Comparison of ENCODE assay signal across 32 cellular contexts in genomic region chr3:49533031-49533430, GRCh38.
"Had no signal": no experiment of that assay in that cellular context is flagged by ENCODE, and none has a peak within 500 bp of the region (broad histone marks: within the 10 kb centered on the region; RNA-seq: fewer than 3 reads in every experiment).

No MANE protein-coding gene starts in this region.

- H3K4me3 Mint-ChIP-seq: activated B cell treated with CpG ODN at 0.5 μM for 24 hours; activated CD8-positive, alpha-beta T cell treated with anti-CD3 and anti-CD28 coated beads for 36 hours; activated T-cell treated with anti-CD3 and anti-CD28 coated beads, Interleukin-2, amount 50 U/mL, for 72 hours; activated T-helper 17 cell treated with anti-CD3 and anti-CD28 coated beads, Interleukin-2, amount 50 U/mL, for 72 hours; central memory CD8-positive, alpha-beta T cell had no signal

- H3K4me3 ChIP-seq: adrenal gland, cardiac muscle cell, Peyer's patch had no signal

- H3K27me3 ChIP-seq: adrenal gland, cardiac muscle cell, Peyer's patch had no signal

- ATAC-seq: activated CD8-positive, alpha-beta T cell treated with anti-CD3 and anti-CD28 coated beads for 36 hours; activated T-cell treated with anti-CD3 and anti-CD28 coated beads, Interleukin-2, amount 50 U/mL, for 72 hours; activated T-helper 17 cell treated with anti-CD3 and anti-CD28 coated beads, Interleukin-2, amount 50 U/mL, for 72 hours; PC-3 had no signal

- H3K9me3 Mint-ChIP-seq: activated B cell treated with CpG ODN at 0.5 μM for 24 hours; activated CD8-positive, alpha-beta T cell treated with anti-CD3 and anti-CD28 coated beads for 36 hours; activated T-cell treated with anti-CD3 and anti-CD28 coated beads, Interleukin-2, amount 50 U/mL, for 72 hours; activated T-helper 17 cell treated with anti-CD3 and anti-CD28 coated beads, Interleukin-2, amount 50 U/mL, for 72 hours; central memory CD8-positive, alpha-beta T cell had no signal

- DNase-seq: activated B cell treated with CpG ODN at 0.5 μM for 24 hours; activated CD4-positive, alpha-beta T cell treated with anti-CD3 and anti-CD28 coated beads for 4 hours; activated CD4-positive, alpha-beta T cell treated with anti-CD3 and anti-CD28 coated beads, Interleukin-2, amount 50 U/mL, for 4 hours; activated CD4-positive, CD25-positive, alpha-beta regulatory T cell treated with anti-CD3 and anti-CD28 coated beads, Interleukin-2, amount 50 U/mL, for 72 hours; activated CD8-positive, alpha-beta T cell treated with anti-CD3 and anti-CD28 coated beads for 36 hours; activated effector memory CD4-positive, alpha-beta T cell treated with anti-CD3 and anti-CD28 coated beads, Interleukin-2, amount 50 U/mL, for 16 hours; activated naive CD4-positive, alpha-beta T cell; activated naive CD4-positive, alpha-beta T cell treated with anti-CD3 and anti-CD28 coated beads, Interleukin-2, amount 50 U/mL, for 16 hours; activated T-cell treated with anti-CD3 and anti-CD28 coated beads, Interleukin-2, amount 50 U/mL, for 1 hour; activated T-cell treated with anti-CD3 and anti-CD28 coated beads, Interleukin-2, amount 50 U/mL, for 72 hours; adrenal gland; Karpas-422; KBM-7; NCI-H1105; NCI-H1417 treated with DMSO at 0.1 percent for 48 hours; NCI-H1930; NCI-H2081 treated with DMSO at 0.1 percent for 48 hours; NCI-H345; NCI-H524 treated with DMSO at 0.1 percent for 48 hours; NK-92 treated with Interleukin-12 subunit alpha and Interleukin-12 subunit beta, amount 100 ng/mL, for 24 hours; PC-3; Peyer's patch; Right ventricle myocardium superior; RPMI8226; SW 1271; T-helper 1 cell; T-helper 2 cell; T-helper 9 cell had no signal

- H3K9me3 ChIP-seq: adrenal gland, Peyer's patch had no signal

- H3K4me1 Mint-ChIP-seq: activated B cell treated with CpG ODN at 0.5 μM for 24 hours had no signal

- H3K27ac ChIP-seq: cardiac muscle cell, VCaP had no signal

- H3K27me3 Mint-ChIP-seq: activated B cell treated with CpG ODN at 0.5 μM for 24 hours; activated CD8-positive, alpha-beta T cell treated with anti-CD3 and anti-CD28 coated beads for 36 hours; activated T-helper 17 cell treated with anti-CD3 and anti-CD28 coated beads, Interleukin-2, amount 50 U/mL, for 72 hours; central memory CD8-positive, alpha-beta T cell had no signal

- H3K27ac Mint-ChIP-seq: activated B cell treated with CpG ODN at 0.5 μM for 24 hours; activated CD8-positive, alpha-beta T cell treated with anti-CD3 and anti-CD28 coated beads for 36 hours; activated T-cell treated with anti-CD3 and anti-CD28 coated beads, Interleukin-2, amount 50 U/mL, for 72 hours; activated T-helper 17 cell treated with anti-CD3 and anti-CD28 coated beads, Interleukin-2, amount 50 U/mL, for 72 hours had no signal
